ENCODE assay signal across 15 cellular contexts in the genomic region with DNA sequence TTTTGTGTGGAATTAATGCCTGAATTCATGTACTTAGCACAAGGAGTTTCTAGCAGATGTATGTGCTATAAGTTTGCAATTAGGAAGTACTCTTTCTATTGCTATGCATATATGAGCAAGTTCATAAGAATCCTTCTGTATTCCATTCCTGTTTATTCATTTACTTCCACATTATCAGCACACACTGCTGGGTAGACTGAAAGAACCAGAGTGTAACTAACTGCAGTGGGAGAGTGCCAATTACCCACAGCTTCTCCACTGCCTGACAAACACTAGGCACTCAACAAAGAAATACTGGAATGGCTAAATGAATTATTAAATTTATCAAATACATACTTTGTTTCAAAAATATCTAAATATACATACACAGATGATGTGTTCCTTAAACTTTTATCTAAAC.
A peak's percentile ranks its signal among the peaks of the same experiment; 100 is the strongest.
DNase-seq lines count a peak whose midpoint lies in the region; ATAC-seq and TF ChIP-seq lines count a peak whose summit lies in the region.
"Had no signal": no experiment of that assay in that cellular context is flagged by ENCODE, and none has a peak within 500 bp of the region (broad histone marks: within the 10 kb centered on the region; RNA-seq: fewer than 3 reads in every experiment).

No MANE protein-coding gene starts in this region.

- intact Hi-C loops in Right ventricle myocardium inferior (cut with DNase I) (no loop called here), cardiac septum (cut with DNase I) (loop anchor here (2.0 kb wide), 1 partner anchor 73 kb away; no protein-coding TSS in a partner anchor)

- H3K36me3 ChIP-seq in osteoblast (ENCODE audit: insufficient read depth, low read length), result peaks cover 6% of the 10 kb centered on the region
- H3K36me3 ChIP-seq: HAP-1 had no signal

- no peaks in the 10 kb centered on the region for H3K9me3 ChIP-seq in osteoblast (ENCODE audit: low read depth, low read length)
- H3K9me3 ChIP-seq: HAP-1, SK-N-SH had no signal

- peaks cover 17% of the 10 kb centered on the region for H3K4me1 ChIP-seq in osteoblast (ENCODE audit: insufficient read depth, low read length)
- H3K4me1 ChIP-seq: HAP-1 had no signal

- peaks cover 2% of the 10 kb centered on the region for H3K79me2 ChIP-seq in osteoblast (ENCODE audit: insufficient read depth, low read length)

- H3K4me3 ChIP-seq in epithelial cell of proximal tubule (ENCODE audit: low read depth, low read length), result no peak overlapping the region
- no peak overlapping the region for H3K4me3 ChIP-seq in osteoblast (ENCODE audit: insufficient read depth, low read length)
- H3K4me3 ChIP-seq: HAP-1 had no signal

- H3K27ac ChIP-seq in osteoblast (ENCODE audit: low read depth, low read length), result no peak overlapping the region
- H3K27ac ChIP-seq: HL-60 had no signal

- H2AFZ ChIP-seq in osteoblast (ENCODE audit: low read length), result no peak overlapping the region

- no peak for TF ChIP-seq CTCF in epithelial cell of proximal tubule (conservative IDR thresholded peaks at IDR 0.05; ENCODE audit: low read depth, low read length)
- no peak for TF ChIP-seq CTCF in osteoblast (IDR thresholded peaks at IDR 0.05; ENCODE audit: extremely low read depth, low read depth, low read length)

- peak; percentile 53 for ATAC-seq in Right ventricle myocardium inferior

- DNase-seq in Right ventricle myocardium inferior (ENCODE audit: missing footprints) (no peak), cardiac septum (ENCODE audit: low spot score) (no peak), EL (peak; percentile 19), epithelial cell of proximal tubule (ENCODE audit: low read depth) (peak; percentile 19), osteoblast (ENCODE audit: insufficient read length, low spot score, missing footprints) (peak; percentile 10), occipital lobe (lab: John Stamatoyannopoulos, UW) (no peak), NCI-H524 treated with DMSO at 0.1 percent for 48 hours (lab: John Stamatoyannopoulos, UW) (no peak)
- DNase-seq: AML-193, COR-L47, NCI-H2029, NCI-H2171, NCI-H446, SK-N-SH had no signal

- H3K4me2 ChIP-seq in osteoblast (ENCODE audit: insufficient read depth, low read length), result no peak overlapping the region
- H3K4me2 ChIP-seq: SK-N-SH had no signal

- no peaks in the 10 kb centered on the region for H4K20me1 ChIP-seq in osteoblast (ENCODE audit: insufficient read depth, low read length)

- no peaks in the 10 kb centered on the region for H3K27me3 ChIP-seq in osteoblast (ENCODE audit: insufficient read depth, low read length)

Comparison
In these comparisons a context has a peak if more than half of its experiments do, and no peak if none do; other contexts are left out.
1. DNase-seq: peak in EL (single experiment), epithelial cell of proximal tubule (single experiment) and osteoblast (single experiment); none in Right ventricle myocardium inferior (single experiment), cardiac septum (single experiment), occipital lobe (single experiment) and NCI-H524 treated with DMSO at 0.1 percent for 48 hours (single experiment).